In genomic region chr13:52109096-52109495, GRCh38 we compare ENCODE assay signal across 22 cellular contexts. TPM values are rescaled to one million over a fixed set of nuclear protein-coding genes. Genes with fewer than 3 reads are reported as not detected.
"Had no signal": no experiment of that assay in that cellular context is flagged by ENCODE, and none has a peak within 500 bp of the region (broad histone marks: within the 10 kb centered on the region; RNA-seq: fewer than 3 reads in every experiment).

No MANE protein-coding gene starts in this region.

- H3K27ac ChIP-seq: heart right ventricle, parathyroid adenoma, testis, vagina had no signal

- H3K36me3 ChIP-seq: heart right ventricle, vagina had no signal

- H3K9ac ChIP-seq: parathyroid adenoma had no signal

- H2AFZ ChIP-seq: parathyroid adenoma had no signal

- H3K79me2 ChIP-seq: parathyroid adenoma had no signal

- ATAC-seq: activated CD8-positive, alpha-beta memory T cell treated with anti-CD3 and anti-CD28 coated beads, Interleukin-2, amount 10 ng/mL, durations not matched to agents 7 days and 5 days; activated CD8-positive, alpha-beta T cell treated with anti-CD3 and anti-CD28 coated beads for 36 hours; activated naive CD8-positive, alpha-beta T cell treated with anti-CD3 and anti-CD28 coated beads, Interleukin-2, amount 50 U/mL, for 24 hours; heart right ventricle; sciatic nerve had no signal

- H3K9me3 ChIP-seq: heart right ventricle, testis, vagina had no signal

- H3K4me3 ChIP-seq: heart right ventricle, testis, vagina had no signal

- DNase-seq: activated CD4-positive, alpha-beta T cell treated with anti-CD3 and anti-CD28 coated beads for 48 hours; activated CD4-positive, CD25-positive, alpha-beta regulatory T cell; activated CD8-positive, alpha-beta memory T cell treated with anti-CD3 and anti-CD28 coated beads, Interleukin-2, amount 10 ng/mL, durations not matched to agents 7 days and 5 days; activated CD8-positive, alpha-beta T cell treated with anti-CD3 and anti-CD28 coated beads for 36 hours; activated effector memory CD4-positive, alpha-beta T cell treated with anti-CD3 and anti-CD28 coated beads, Interleukin-2, amount 50 U/mL, for 16 hours; activated naive CD4-positive, alpha-beta T cell treated with anti-CD3 and anti-CD28 coated beads, Interleukin-2, amount 50 U/mL, for 16 hours; activated naive CD8-positive, alpha-beta T cell treated with anti-CD3 and anti-CD28 coated beads, Interleukin-2, amount 50 U/mL, for 24 hours; activated T-cell treated with anti-CD3 and anti-CD28 coated beads for 4 hours; cortex of kidney; foreskin fibroblast; heart right ventricle; immature natural killer cell; nucleus accumbens; stimulated activated CD4-positive, alpha-beta T cell treated with anti-CD3 and anti-CD28 coated beads, Interleukin-4, amount 100 ng/mL, for 1 hour; stimulated activated naive CD4-positive, alpha-beta T cell; T1000; testis had no signal

- H3K4me1 ChIP-seq: parathyroid adenoma, testis, vagina had no signal

- H3K27me3 ChIP-seq: heart right ventricle, testis, vagina had no signal

RNA-seq across cellular contexts. Expression of gene NEK5, which starts 19.8 kb away (rescaled TPM):
- total RNA-seq: activated CD8-positive, alpha-beta memory T cell treated with anti-CD3 and anti-CD28 coated beads, Interleukin-2, amount 10 ng/mL, durations not matched to agents 7 days and 5 days; epithelial cell of proximal tubule; myocyte had no signal
